In the genomic region with DNA sequence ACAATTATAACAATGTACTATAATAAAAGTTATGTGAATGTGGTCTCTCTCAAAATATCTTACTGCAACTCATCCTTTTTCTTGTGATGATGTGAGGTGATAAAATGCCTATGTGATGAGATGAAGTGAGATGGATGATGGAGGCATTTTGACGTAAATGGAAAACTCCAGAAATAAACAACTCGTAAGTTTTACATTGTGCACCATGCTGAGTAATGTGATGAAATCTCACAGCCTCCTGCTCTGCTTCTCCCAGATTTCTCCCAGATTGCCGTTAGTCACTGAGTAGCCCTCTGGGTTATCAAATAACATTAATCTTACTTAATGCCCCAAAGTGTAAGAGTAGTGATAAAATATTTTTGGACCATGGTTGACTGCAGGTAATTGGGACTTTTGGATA, we compare ENCODE assay signal across 21 cellular contexts.
DNase-seq lines count a peak whose midpoint lies in the region; FAIRE-seq and TF ChIP-seq lines count a peak whose summit lies in the region.
"Had no signal": no experiment of that assay in that cellular context is flagged by ENCODE, and none has a peak within 500 bp of the region (broad histone marks: within the 10 kb centered on the region; RNA-seq: fewer than 3 reads in every experiment).

No MANE protein-coding gene starts in this region.

- H3K27me3 Mint-ChIP-seq in activated naive CD4-positive, alpha-beta T cell treated with anti-CD3 and anti-CD28 coated beads for 36 hours (ENCODE audit: low read depth), result no peaks in the 10 kb centered on the region

- peaks cover 8% of the 10 kb centered on the region for H3K9me3 Mint-ChIP-seq in activated naive CD4-positive, alpha-beta T cell treated with anti-CD3 and anti-CD28 coated beads for 36 hours

- no peak overlapping the region for H3K4me3 ChIP-seq in cardiac fibroblast (replicated peaks in 1 of 2; ENCODE audit: low read depth in 2 of 2, low read length in 2 of 2)
- H3K4me3 ChIP-seq: SJCRH30 had no signal

- no peak overlapping the region for H3K27ac Mint-ChIP-seq in activated naive CD4-positive, alpha-beta T cell treated with anti-CD3 and anti-CD28 coated beads for 36 hours
- H3K27ac Mint-ChIP-seq: CD8-positive, alpha-beta T cell had no signal

- FAIRE-seq in HTR-8/SVneo (lab: Jason Lieb, UNC), result no peak
- FAIRE-seq: D721Med had no signal

- CTCF ChIA-PET in activated naive CD4-positive, alpha-beta T cell treated with anti-CD3 and anti-CD28 coated beads for 36 hours (lab: Charles Lee), result no interaction called here

- DNase-seq in EH (ENCODE audit: low read depth), result peak; percentile 97
- DNase-seq in HS-27A (ENCODE audit: low read depth), result peak; percentile 12
- DNase-seq in cardiac fibroblast (ENCODE audit: low read depth in 2 of 2), result peak; percentile 41 to 65
- peak; percentile 34 for DNase-seq in non-pigmented ciliary epithelial cell (ENCODE audit: low read depth)
- DNase-seq in hypothalamus (lab: John Stamatoyannopoulos, UW), result no peak
- no peak for DNase-seq in activated naive CD4-positive, alpha-beta T cell treated with anti-CD3 and anti-CD28 coated beads for 36 hours
- DNase-seq in posterior cingulate gyrus, result no peak
- DNase-seq in HTR-8/SVneo (ENCODE audit: insufficient read length, low spot score), result no peak
- DNase-seq: ACHN; BE2C; CD8-positive, alpha-beta T cell; DND-41; KBM-7; NCI-H1417 treated with DMSO at 0.1 percent for 48 hours; NCI-H2029; NCI-H2171; NCI-H446 treated with DMSO at 0.1 percent for 48 hours; NCI-H774; PC-3; SJCRH30 had no signal

- H3K4me1 Mint-ChIP-seq in activated naive CD4-positive, alpha-beta T cell treated with anti-CD3 and anti-CD28 coated beads for 36 hours (ENCODE audit: low read depth), result no peaks in the 10 kb centered on the region

- H3K4me3 Mint-ChIP-seq in activated naive CD4-positive, alpha-beta T cell treated with anti-CD3 and anti-CD28 coated beads for 36 hours, result no peak overlapping the region
- H3K4me3 Mint-ChIP-seq: CD8-positive, alpha-beta T cell had no signal

- H3K36me3 Mint-ChIP-seq in activated naive CD4-positive, alpha-beta T cell treated with anti-CD3 and anti-CD28 coated beads for 36 hours (ENCODE audit: low read depth), result no peaks in the 10 kb centered on the region
- H3K36me3 Mint-ChIP-seq: CD8-positive, alpha-beta T cell had no signal

- TF ChIP-seq CTCF in cardiac fibroblast (IDR thresholded peaks at IDR 0.05; ENCODE audit: low read depth, low read length), result no peak

- intact Hi-C loops in activated naive CD4-positive, alpha-beta T cell treated with anti-CD3 and anti-CD28 coated beads for 36 hours (cut with micrococcal nuclease), result no loop called here
- intact Hi-C loops in posterior cingulate gyrus (cut with DNase I), result no loop called here

Comparison
In these comparisons a context has a peak if more than half of its experiments do, and no peak if none do; other contexts are left out.
1. DNase-seq: peak in EH (single experiment), HS-27A (single experiment), cardiac fibroblast (2 of 2) and non-pigmented ciliary epithelial cell (single experiment); none in hypothalamus (0 of 51), activated naive CD4-positive, alpha-beta T cell treated with anti-CD3 and anti-CD28 coated beads for 36 hours (single experiment), posterior cingulate gyrus (0 of 10) and HTR-8/SVneo (single experiment).